ENCODE assay signal across 8 cellular contexts in the genomic region with DNA sequence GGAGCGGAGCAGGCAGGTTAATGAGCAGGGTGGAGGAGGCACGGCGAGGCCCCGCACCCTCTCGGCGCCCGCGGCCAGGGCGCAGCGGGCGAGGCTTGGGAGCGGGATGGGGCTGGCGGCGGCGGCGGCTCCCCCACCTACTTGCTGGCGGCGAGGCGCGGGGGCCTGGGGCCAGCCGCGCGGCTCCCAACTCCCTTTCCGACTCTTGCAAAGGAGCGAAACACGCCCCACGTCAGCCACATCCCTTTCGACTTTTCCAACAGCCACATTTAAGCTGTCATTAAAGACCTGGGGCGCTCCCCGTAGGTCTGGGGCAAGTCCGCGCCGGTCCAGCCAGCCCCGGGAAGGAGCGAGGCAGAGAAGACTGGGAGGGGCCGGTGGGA. TPM values are rescaled to one million over a fixed set of nuclear protein-coding genes. Genes with fewer than 3 reads are reported as not detected.
DNase-seq lines count a peak whose midpoint lies in the region; ATAC-seq, FAIRE-seq and TF ChIP-seq lines count a peak whose summit lies in the region.

No MANE protein-coding gene starts in this region.

- DNase-seq in BE2C (peak; percentile 29), GM20000 (ENCODE audit: low spot score) (peak; percentile 66), RCC 7860 (ENCODE audit: low spot score) (peak; percentile 8), caudate nucleus (lab: John Stamatoyannopoulos, UW) (peak in 30 of 61 donors; percentile 11 to 75 (median 58)), kidney tubule cell (ENCODE audit: low spot score) (peak; percentile 68), stomach (peak; percentile 30)

- no peaks in the 10 kb centered on the region for H3K36me3 ChIP-seq in BE2C
- H3K36me3 ChIP-seq in stomach: no peaks in the 10 kb centered on the region

- intact Hi-C loops in stomach (cut with DNase I; ENCODE audit: low total_unique reads): no loop called here

- H3K4me1 ChIP-seq in BE2C (no peaks in the 10 kb centered on the region), stomach (peaks cover 40 to 66% (median 58%) of the 10 kb centered on the region in 4 donors)

- H3K9me3 ChIP-seq in BE2C (no peaks in the 10 kb centered on the region), stomach (no peaks in the 10 kb centered on the region)

- no peak for TF ChIP-seq EP300 in stomach (IDR thresholded peaks at IDR 0.05)

- WGBS in stomach, 5 donors: 0 to 4% (median 1%) methylated on average over 13 to 36 of the region's 36 CpGs

- peak overlapping the region; percentile 80 for H3K27ac ChIP-seq in caudate nucleus (ENCODE audit: low read depth, low read length)
- peak overlapping the region; percentile 77 to 85 (median 82) for H3K27ac ChIP-seq in stomach

- FAIRE-seq in RCC 7860 (lab: Jason Lieb, UNC): no peak

- H3K27me3 ChIP-seq in BE2C (no peaks in the 10 kb centered on the region), stomach (peaks cover 3 to 58% (median 15%) of the 10 kb centered on the region in 3 donors)

- H3K4me3 ChIP-seq in BE2C (ENCODE audit: low read depth, low read length) (peak overlapping the region; percentile 67), stomach (peak overlapping the region; percentile 65 to 90 (median 76))

- no peak for TF ChIP-seq CTCF in BE2C (IDR thresholded peaks at IDR 0.05; ENCODE audit: low read depth, low read length)
- no peak for TF ChIP-seq CTCF in GM20000 (IDR thresholded peaks at IDR 0.05; ENCODE audit: extremely low read depth, missing control alignments)
- TF ChIP-seq CTCF in stomach (IDR thresholded peaks at IDR 0.05): no peak

- ATAC-seq in HG02678 (IDR thresholded peaks at IDR 0.05; ENCODE audit: unreplicated experiment) (no peak), HG03378 (IDR thresholded peaks at IDR 0.05; ENCODE audit: unreplicated experiment) (no peak)

- no peak for TF ChIP-seq POLR2A in stomach (IDR thresholded peaks at IDR 0.05)

RNA-seq across cellular contexts. Expression of a gene that starts 0.7 kb away (rescaled TPM):
- polyA plus RNA-seq in BE2C (2012; ENCODE audit: insufficient read depth, insufficient read length, low read depth): 17.7 TPM
- total RNA-seq in stomach: 100 to 1,000 TPM in 1 of 5 donors, 10 to 100 TPM in 2, 1 to 10 TPM in 2; 7.1 to 118 (median 15.2) TPM
- 10 to 100 TPM in 2 of 3 donors, 1 to 10 TPM in 1; 7.8 to 23.5 (median 10.5) TPM for polyA plus RNA-seq in stomach
